1 cellular context compared by ENCODE assay signal in genomic region chr15:57079907-57080750, GRCh38.
TF ChIP-seq lines count a peak whose summit lies in the region.

No MANE protein-coding gene starts in this region.

TF ChIP-seq in IMR-90, 13 proteins besides CTCF, POLR2A, EP300 and RAD21 (continued from another document):
- TF ChIP-seq RFX5 (IDR thresholded peaks at IDR 0.05; ENCODE audit: low read depth, low read length), result no peak
